ENCODE assay signal across 14 cellular contexts in genomic region chr18:8422391-8422790, GRCh38.
DNase-seq lines count a peak whose midpoint lies in the region; ATAC-seq and TF ChIP-seq lines count a peak whose summit lies in the region.
"Had no signal": no experiment of that assay in that cellular context is flagged by ENCODE, and none has a peak within 500 bp of the region (broad histone marks: within the 10 kb centered on the region; RNA-seq: fewer than 3 reads in every experiment).

No MANE protein-coding gene starts in this region.

- no peaks in the 10 kb centered on the region for H4K20me1 ChIP-seq in smooth muscle cell (ENCODE audit: low read depth)

- CTCF ChIA-PET in HEK293 (lab: Yijun Ruan, JAX), result no interaction called here

- H3K18ac ChIP-seq in mesenchymal stem cell (ENCODE audit: low read depth in 1 of 2, low read length in 2 of 2), result no peak overlapping the region

- no peak overlapping the region for H3K4ac ChIP-seq in mesenchymal stem cell (ENCODE audit: low read depth in 1 of 2, low read length in 2 of 2)

- POLR2A ChIA-PET in HEK293 (lab: Yijun Ruan, JAX), result no interaction called here

- H2BK120ac ChIP-seq in mesenchymal stem cell (ENCODE audit: low read depth, low read length), result no peak overlapping the region

- H3K36me3 ChIP-seq in HEK293 (ENCODE audit: control insufficient read depth in 2 of 2, insufficient read depth in 1 of 2, low read length in 2 of 2) (no peaks in the 10 kb centered on the region), mesenchymal stem cell (ENCODE audit: control insufficient read depth in 1 of 2, insufficient read depth in 2 of 2, low read depth in 1 of 2, low read length in 2 of 2) (no peaks in the 10 kb centered on the region), smooth muscle cell (ENCODE audit: low read depth) (no peaks in the 10 kb centered on the region), vagina (no peaks in the 10 kb centered on the region)

- no peak overlapping the region for H2BK15ac ChIP-seq in mesenchymal stem cell (ENCODE audit: low read depth, poor library complexity, severe bottlenecking)

- no peak for TF ChIP-seq CTCF in HEK293 (tag by site-specific recombination; IDR thresholded peaks at IDR 0.05)
- no peak for TF ChIP-seq CTCF in smooth muscle cell (IDR thresholded peaks at IDR 0.05; ENCODE audit: borderline replicate concordance, insufficient read depth, poor library complexity, severe bottlenecking)
- TF ChIP-seq CTCF in vagina (IDR thresholded peaks at IDR 0.05), result no peak

- H2BK5ac ChIP-seq in mesenchymal stem cell (ENCODE audit: low read depth, low read length, poor library complexity, severe bottlenecking), result no peak overlapping the region

- H3F3A ChIP-seq in smooth muscle cell (ENCODE audit: low read depth), result peaks cover 19% of the 10 kb centered on the region

- ATAC-seq in HG03135 (IDR thresholded peaks at IDR 0.05; ENCODE audit: unreplicated experiment), result no peak
- ATAC-seq: CD8-positive, alpha-beta T cell; GM23338 had no signal

- peak overlapping the region; percentile 45 for H4K8ac ChIP-seq in mesenchymal stem cell (ENCODE audit: low read length)

- no peak overlapping the region for H2AFZ ChIP-seq in mesenchymal stem cell (ENCODE audit: low read depth, low read length)
- H2AFZ ChIP-seq in smooth muscle cell (ENCODE audit: low read depth), result no peak overlapping the region
- H2AFZ ChIP-seq: GM23338 had no signal

- H3K23ac ChIP-seq in mesenchymal stem cell (ENCODE audit: low read length in 2 of 2), result no peak overlapping the region

- H3K9me3 ChIP-seq in HEK293 (ENCODE audit: control insufficient read depth, insufficient read depth, low read depth, low read length) (no peaks in the 10 kb centered on the region), mesenchymal stem cell (ENCODE audit: control insufficient read depth, low read length) (no peaks in the 10 kb centered on the region), smooth muscle cell (replicated peaks; ENCODE audit: low read depth) (no peaks in the 10 kb centered on the region), vagina (no peaks in the 10 kb centered on the region)

- intact Hi-C loops in vagina (cut with DNase I), result no loop called here

- H3K14ac ChIP-seq in mesenchymal stem cell (ENCODE audit: low read length in 2 of 2), result no peak overlapping the region

- H4K91ac ChIP-seq in mesenchymal stem cell (ENCODE audit: low read length), result no peak overlapping the region

- peaks cover 7% of the 10 kb centered on the region for H3K4me1 ChIP-seq in HEK293 (ENCODE audit: control insufficient read depth, insufficient read depth, low read length)
- H3K4me1 ChIP-seq in mesenchymal stem cell (ENCODE audit: control insufficient read depth, insufficient read depth, low read depth, low read length), result peaks cover 22% of the 10 kb centered on the region
- H3K4me1 ChIP-seq in smooth muscle cell (ENCODE audit: low read depth), result peaks cover 8% of the 10 kb centered on the region
- no peaks in the 10 kb centered on the region for H3K4me1 ChIP-seq in vagina

- no peak overlapping the region for H2AK5ac ChIP-seq in mesenchymal stem cell (ENCODE audit: low read length, severe bottlenecking)

- H3K27ac ChIP-seq in HEK293 (ENCODE audit: extremely low read depth, low read depth, low read length) (no peak overlapping the region), epithelial cell of prostate (peak overlapping the region; percentile 49), mesenchymal stem cell (ENCODE audit: low read length, poor library complexity, severe bottlenecking) (no peak overlapping the region), smooth muscle cell (ENCODE audit: low read depth) (peak overlapping the region; percentile 85), vagina (no peak overlapping the region)
- H3K27ac ChIP-seq: 22Rv1 had no signal

- no peak overlapping the region for H2BK12ac ChIP-seq in mesenchymal stem cell (ENCODE audit: low read length in 2 of 2)

- H3K4me3 ChIP-seq in HEK293 (ENCODE audit: low read depth, low read length), result no peak overlapping the region
- H3K4me3 ChIP-seq in mesenchymal stem cell (ENCODE audit: insufficient read depth in 1 of 2, low read depth in 1 of 2, low read length in 2 of 2), result no peak overlapping the region
- H3K4me3 ChIP-seq in smooth muscle cell, result no peak overlapping the region
- H3K4me3 ChIP-seq in vagina, result no peak overlapping the region
- H3K4me3 ChIP-seq: GM23338 had no signal

- DNase-seq in epithelial cell of prostate (ENCODE audit: low read depth, low spot score) (no peak), mesenchymal stem cell (no peak), smooth muscle cell (lab: John Stamatoyannopoulos, UW; ENCODE audit: unreplicated experiment) (no peak), hypothalamus (lab: John Stamatoyannopoulos, UW) (no peak), vagina (ENCODE audit: extremely low spot score in 2 of 2) (no peak)
- DNase-seq: CD8-positive, alpha-beta T cell; COR-L47; DND-41; GDM1; H7 had no signal

- no peak overlapping the region for H3K4me2 ChIP-seq in mesenchymal stem cell (ENCODE audit: low read length, poor library complexity, severe bottlenecking)
- H3K4me2 ChIP-seq in smooth muscle cell, result peak overlapping the region; percentile 65
- H3K4me2 ChIP-seq: GM23338 had no signal

- no peaks in the 10 kb centered on the region for H3K79me1 ChIP-seq in mesenchymal stem cell (replicated peaks; ENCODE audit: low read length, poor library complexity, severe bottlenecking)

- TF ChIP-seq POLR2A in vagina (IDR thresholded peaks at IDR 0.05), result no peak

- H3K27me3 ChIP-seq in mesenchymal stem cell (ENCODE audit: control insufficient read depth in 1 of 2, insufficient read depth in 1 of 2, low read length in 2 of 2), result peaks cover 0 to 4% of the 10 kb centered on the region in 2 experiments
- no peaks in the 10 kb centered on the region for H3K27me3 ChIP-seq in smooth muscle cell (ENCODE audit: low read depth)
- no peaks in the 10 kb centered on the region for H3K27me3 ChIP-seq in vagina

- WGBS in mesenchymal stem cell, result over 99% methylated on average over 3 of the region's 3 CpGs
- 92% methylated on average over 3 of the region's 3 CpGs for WGBS in smooth muscle cell (ENCODE audit: low lambda C conversion rate)

- H3K9ac ChIP-seq in mesenchymal stem cell (ENCODE audit: low read length) (no peak overlapping the region), smooth muscle cell (ENCODE audit: low read depth) (peak overlapping the region; percentile 14)

- H3K79me2 ChIP-seq in smooth muscle cell (ENCODE audit: low read depth), result no peaks in the 10 kb centered on the region

TF ChIP-seq in HEK293, 187 proteins besides CTCF, POLR2A, EP300 and RAD21:
- TF ChIP-seq ZNF777 (tag by site-specific recombination; IDR thresholded peaks at IDR 0.05; ENCODE audit: borderline replicate concordance) (no peak), SCRT1 (tag by site-specific recombination; IDR thresholded peaks at IDR 0.05; ENCODE audit: borderline replicate concordance) (0 out of 2 replicates have a peak, but pooled peaks have one; percentile 26)

Comparison
In these comparisons a context has a peak if more than half of its experiments do, and no peak if none do; other contexts are left out.
1. H3K27ac ChIP-seq: peak in epithelial cell of prostate (single experiment) and smooth muscle cell (single experiment); none in HEK293 (single experiment), mesenchymal stem cell (single experiment) and vagina (single experiment).